In genomic region chr3:193595939-193596487, GRCh38 we compare ENCODE assay signal across 20 cellular contexts. TPM values are rescaled to one million over a fixed set of nuclear protein-coding genes. Genes with fewer than 3 reads are reported as not detected.
DNase-seq lines count a peak whose midpoint lies in the region; ATAC-seq and TF ChIP-seq lines count a peak whose summit lies in the region.
"Had no signal": no experiment of that assay in that cellular context is flagged by ENCODE, and none has a peak within 500 bp of the region (broad histone marks: within the 10 kb centered on the region; RNA-seq: fewer than 3 reads in every experiment).

No MANE protein-coding gene starts in this region.

- H3K9ac ChIP-seq in Karpas-422 (ENCODE audit: low read length) = no peak overlapping the region
- H3K9ac ChIP-seq: BLaER1, parathyroid adenoma had no signal

- peak overlapping the region; percentile 70 for H3K4me3 Mint-ChIP-seq in activated naive CD4-positive, alpha-beta T cell treated with anti-CD3 and anti-CD28 coated beads, Interleukin-2, amount 50 U/mL, for 24 hours
- H3K4me3 Mint-ChIP-seq in effector memory CD8-positive, alpha-beta T cell = peak overlapping the region; percentile 3 to 12
- H3K4me3 Mint-ChIP-seq in progenitor cell of endocrine pancreas (ENCODE audit: low read depth) = no peak overlapping the region
- H3K4me3 Mint-ChIP-seq in CD14-positive monocyte = no peak overlapping the region

- H3K27me3 Mint-ChIP-seq in activated naive CD4-positive, alpha-beta T cell treated with anti-CD3 and anti-CD28 coated beads, Interleukin-2, amount 50 U/mL, for 24 hours = no peaks in the 10 kb centered on the region
- no peaks in the 10 kb centered on the region for H3K27me3 Mint-ChIP-seq in effector memory CD8-positive, alpha-beta T cell
- no peaks in the 10 kb centered on the region for H3K27me3 Mint-ChIP-seq in progenitor cell of endocrine pancreas
- peaks cover 0 to 1% (median 0%) of the 10 kb centered on the region in 3 donors for H3K27me3 Mint-ChIP-seq in CD14-positive monocyte (ENCODE audit: low read depth in 3 of 3)
- H3K27me3 Mint-ChIP-seq: activated CD4-positive, alpha-beta memory T cell treated with anti-CD3 and anti-CD28 coated beads, Interleukin-2, amount 10 ng/mL, durations not matched to agents 7 days and 5 days had no signal

- H3K4me2 ChIP-seq in Karpas-422 (ENCODE audit: low read depth, low read length, poor library complexity, severe bottlenecking) = peak overlapping the region; percentile 91
- H3K4me2 ChIP-seq: BLaER1 had no signal

- no peak overlapping the region for H3K4me3 ChIP-seq in Karpas-422 (ENCODE audit: low read length)
- H3K4me3 ChIP-seq: BLaER1, Peyer's patch, right lobe of liver, upper lobe of right lung had no signal

- H3K36me3 ChIP-seq in Karpas-422 (ENCODE audit: insufficient read depth, low read length) = peaks cover 39% of the 10 kb centered on the region; the same call in 1 of the 2 replicates
- H3K36me3 ChIP-seq: right lobe of liver had no signal

- H3K27me3 ChIP-seq in Karpas-422 (ENCODE audit: low read length) = no peaks in the 10 kb centered on the region
- H3K27me3 ChIP-seq: BLaER1, Peyer's patch, right lobe of liver, upper lobe of right lung had no signal

- H3K27ac Mint-ChIP-seq in activated naive CD4-positive, alpha-beta T cell treated with anti-CD3 and anti-CD28 coated beads, Interleukin-2, amount 50 U/mL, for 24 hours = no peak overlapping the region
- peak overlapping the region; percentile 24 to 59 for H3K27ac Mint-ChIP-seq in effector memory CD8-positive, alpha-beta T cell
- H3K27ac Mint-ChIP-seq in progenitor cell of endocrine pancreas (peak overlapping the region; percentile 57), CD14-positive monocyte (peak overlapping the region in 3 of 7 donors; percentile 8 to 59 (median 21))
- H3K27ac Mint-ChIP-seq: activated CD4-positive, alpha-beta memory T cell treated with anti-CD3 and anti-CD28 coated beads, Interleukin-2, amount 10 ng/mL, durations not matched to agents 7 days and 5 days had no signal

- no peak overlapping the region for H2AFZ ChIP-seq in Karpas-422 (ENCODE audit: low read length)
- H2AFZ ChIP-seq: parathyroid adenoma had no signal

- H3K9me3 Mint-ChIP-seq in activated naive CD4-positive, alpha-beta T cell treated with anti-CD3 and anti-CD28 coated beads, Interleukin-2, amount 50 U/mL, for 24 hours = no peaks in the 10 kb centered on the region
- no peaks in the 10 kb centered on the region for H3K9me3 Mint-ChIP-seq in effector memory CD8-positive, alpha-beta T cell
- no peaks in the 10 kb centered on the region for H3K9me3 Mint-ChIP-seq in progenitor cell of endocrine pancreas (ENCODE audit: low read depth)
- H3K9me3 Mint-ChIP-seq in CD14-positive monocyte = no peaks in the 10 kb centered on the region
- H3K9me3 Mint-ChIP-seq: activated CD4-positive, alpha-beta memory T cell treated with anti-CD3 and anti-CD28 coated beads, Interleukin-2, amount 10 ng/mL, durations not matched to agents 7 days and 5 days had no signal

- H3K4me1 ChIP-seq in Karpas-422 (ENCODE audit: low read length) = peaks cover 30% of the 10 kb centered on the region

- peaks cover 84% of the 10 kb centered on the region for H3K4me1 Mint-ChIP-seq in activated naive CD4-positive, alpha-beta T cell treated with anti-CD3 and anti-CD28 coated beads, Interleukin-2, amount 50 U/mL, for 24 hours
- H3K4me1 Mint-ChIP-seq in effector memory CD8-positive, alpha-beta T cell (ENCODE audit: low read depth in 2 of 2) = peaks cover 38 to 76% of the 10 kb centered on the region in 2 donors
- H3K4me1 Mint-ChIP-seq in progenitor cell of endocrine pancreas (ENCODE audit: low read depth) (peaks cover 25% of the 10 kb centered on the region), CD14-positive monocyte (peaks cover 39% of the 10 kb centered on the region)

- no peak overlapping the region for H3K27ac ChIP-seq in Karpas-422 (ENCODE audit: low read length)
- H3K27ac ChIP-seq: BLaER1, parathyroid adenoma, Peyer's patch, right lobe of liver, upper lobe of right lung had no signal

- intact Hi-C loops in CD14-positive monocyte (cut with micrococcal nuclease) = no loop called here

- no peak for TF ChIP-seq CTCF in progenitor cell of endocrine pancreas (IDR thresholded peaks at IDR 0.05; ENCODE audit: unreplicated experiment)
- TF ChIP-seq CTCF in CD14-positive monocyte (IDR thresholded peaks at IDR 0.05) = no peak

- peaks cover 15% of the 10 kb centered on the region for H3K36me3 Mint-ChIP-seq in activated naive CD4-positive, alpha-beta T cell treated with anti-CD3 and anti-CD28 coated beads, Interleukin-2, amount 50 U/mL, for 24 hours
- H3K36me3 Mint-ChIP-seq in effector memory CD8-positive, alpha-beta T cell (ENCODE audit: insufficient read depth) = peaks cover 27% of the 10 kb centered on the region
- peaks cover 22% of the 10 kb centered on the region for H3K36me3 Mint-ChIP-seq in progenitor cell of endocrine pancreas (ENCODE audit: insufficient read depth)
- H3K36me3 Mint-ChIP-seq in CD14-positive monocyte = peaks cover 25 to 47% of the 10 kb centered on the region in 2 donors

- DNase-seq in activated naive CD4-positive, alpha-beta T cell (lab: John Stamatoyannopoulos, UW) = no peak
- DNase-seq in Karpas-422 (no peak), progenitor cell of endocrine pancreas (ENCODE audit: low spot score, unreplicated experiment) (no peak), CD14-positive monocyte (ENCODE audit: low spot score) (no peak)
- no peak for DNase-seq in effector memory CD8-positive, alpha-beta T cell
- no peak for DNase-seq in activated T-cell treated with anti-CD3 and anti-CD28 coated beads, Interleukin-2, amount 50 U/mL, for 1 hour
- DNase-seq: activated CD4-positive, alpha-beta memory T cell treated with anti-CD3 and anti-CD28 coated beads, Interleukin-2, amount 10 ng/mL, durations not matched to agents 7 days and 5 days; left colon; NCI-H1436; NCI-H2171; NCI-H526; Peyer's patch; right lobe of liver; upper lobe of right lung had no signal

- H4K20me1 ChIP-seq in Karpas-422 (ENCODE audit: insufficient read depth, low read depth, low read length) = peaks cover 25% of the 10 kb centered on the region

- no peak for ATAC-seq in effector memory CD8-positive, alpha-beta T cell (replicated peaks)
- no peak for ATAC-seq in GM18502 (IDR thresholded peaks at IDR 0.05; ENCODE audit: poor library complexity, unreplicated experiment)
- ATAC-seq: left colon, right lobe of liver, upper lobe of right lung had no signal

- peaks cover 97% of the 10 kb centered on the region for H3K79me2 ChIP-seq in Karpas-422 (ENCODE audit: low read length)

- H3K9me3 ChIP-seq in Karpas-422 (ENCODE audit: low read length) = no peaks in the 10 kb centered on the region
- H3K9me3 ChIP-seq: BLaER1, Peyer's patch, right lobe of liver, upper lobe of right lung had no signal

- no peaks in the 10 kb centered on the region for H3K9me2 ChIP-seq in Karpas-422 (replicated peaks; ENCODE audit: insufficient read depth, low read length)

RNA-seq across cellular contexts. Expression of gene OPA1, which starts 3.0 kb away (rescaled TPM):
- 96.9 and 127 TPM in 2 replicates for total RNA-seq in Karpas-422 (2014; rRNA removed; shearing (Covaris generic); ENCODE audit: low replicate concordance)
- total RNA-seq in progenitor cell of endocrine pancreas = 60.8 and 61.6 TPM in 2 replicates
- polyA plus RNA-seq in CD14-positive monocyte = 10 to 100 TPM; 18.1 to 26.5 TPM

RNA-seq across cellular contexts. Expression of gene ATP13A4, which starts 41.3 kb away (rescaled TPM):
- 9.7 and 21.1 TPM in 2 replicates for total RNA-seq in Karpas-422 (2014; rRNA removed; shearing (Covaris generic); ENCODE audit: low replicate concordance)
- total RNA-seq in progenitor cell of endocrine pancreas = 6.8 and 8.1 TPM in 2 replicates
- polyA plus RNA-seq in CD14-positive monocyte = under 1 TPM; 0.19 to 0.21 TPM
- total RNA-seq: dermis microvascular lymphatic vessel endothelial cell, SK-MEL-5 had no signal

Comparison
In these comparisons a context has a peak if more than half of its experiments do, and no peak if none do; other contexts are left out.
1. H3K4me3 Mint-ChIP-seq: peak in activated naive CD4-positive, alpha-beta T cell treated with anti-CD3 and anti-CD28 coated beads, Interleukin-2, amount 50 U/mL, for 24 hours (single experiment) and effector memory CD8-positive, alpha-beta T cell (2 of 2); none in progenitor cell of endocrine pancreas (single experiment) and CD14-positive monocyte (0 of 2).